Comparison of ENCODE assay signal across 8 cellular contexts in the genomic region with DNA sequence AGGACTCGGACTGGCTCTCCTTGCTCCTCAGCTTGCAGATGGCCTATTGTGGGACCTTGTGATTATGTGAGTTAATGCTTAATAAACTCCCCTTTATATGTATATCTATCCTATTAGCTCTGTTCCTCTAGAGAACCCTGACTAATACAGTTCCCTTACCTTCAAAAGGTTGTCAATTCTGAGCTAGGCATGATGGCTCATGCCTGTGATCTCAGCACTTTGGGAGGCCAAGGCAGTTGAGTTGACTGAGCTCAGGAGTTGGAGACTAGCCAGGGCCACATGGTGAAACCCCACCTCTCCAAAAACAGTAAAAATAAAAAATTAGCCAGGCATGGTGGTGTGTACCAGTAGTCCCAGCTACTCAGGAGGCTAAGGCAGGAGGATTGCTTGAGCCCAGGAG.
DNase-seq lines count a peak whose midpoint lies in the region; ATAC-seq and TF ChIP-seq lines count a peak whose summit lies in the region.
"Not testable (repeated sequence)": the region's sequence is repeated elsewhere in the genome, so short reads cannot be mapped to it uniquely, and the experiment has no call there.

No MANE protein-coding gene starts in this region.

- not testable (repeated sequence) for H3K27ac ChIP-seq in IMR-90 (ENCODE audit: insufficient read depth, low read length); epithelial cell of prostate

- 0 out of 2 replicates have a peak overlapping the region, but pooled peaks have one; percentile 25 for H2AK5ac ChIP-seq in IMR-90 (ENCODE audit: low read depth, low read length)

- H3K9me3 ChIP-seq in IMR-90 (ENCODE audit: control insufficient read depth, insufficient read depth, low read length) = not testable (repeated sequence)

- H3K4me1 Mint-ChIP-seq in natural killer cell = peaks cover 42 to 45% of the 10 kb centered on the region in 2 donors
- peaks cover 35% of the 10 kb centered on the region for H3K4me1 Mint-ChIP-seq in stimulated activated naive CD8-positive, alpha-beta T cell treated with anti-CD3 and anti-CD28 coated beads, Interleukin-15, amount 100 ng/mL, for 72 hours

- H4K5ac ChIP-seq in IMR-90 (ENCODE audit: low read depth, low read length) = not testable (repeated sequence)

- not testable (repeated sequence) for H3K4ac ChIP-seq in IMR-90 (ENCODE audit: low read depth, low read length)

- no CpG with 5 or more reads among the region's 1 CpG for WGBS in IMR-90 (ENCODE audit: extremely low coverage in 2 of 2, insufficient read length in 1 of 2), 2 experiments

- H3K4me3 Mint-ChIP-seq in natural killer cell = peak overlapping the region; percentile 80
- not testable (repeated sequence) for H3K4me3 Mint-ChIP-seq in stimulated activated naive CD8-positive, alpha-beta T cell treated with anti-CD3 and anti-CD28 coated beads, Interleukin-15, amount 100 ng/mL, for 72 hours

- not testable (repeated sequence) for H3K23ac ChIP-seq in IMR-90 (ENCODE audit: low read depth, low read length)

- not testable (repeated sequence) for H3K4me1 ChIP-seq in IMR-90 (ENCODE audit: control insufficient read depth, insufficient read depth, low read length)

- not testable (repeated sequence) for H2AK9ac ChIP-seq in IMR-90 (replicated peaks; ENCODE audit: low read depth, low read length, poor library complexity)

- not testable (repeated sequence) for H4K20me1 ChIP-seq in IMR-90 (ENCODE audit: insufficient read depth, low read length)

- H3K36me3 ChIP-seq in IMR-90 (ENCODE audit: control insufficient read depth, insufficient read depth, low read length) = not testable (repeated sequence)

- not testable (repeated sequence) for H3K9me1 ChIP-seq in IMR-90 (ENCODE audit: insufficient read depth, low read length)

- H3K4me3 ChIP-seq in IMR-90 (ENCODE audit: insufficient read depth, low read depth, low read length) = not testable (repeated sequence)

- BruUV-seq in IMR-90 (replicated peaks; lab: Mats Ljungman, UMichigan) = not testable (repeated sequence)

- not testable (repeated sequence) for H3K9ac ChIP-seq in IMR-90 (ENCODE audit: low read depth, low read length)

- not testable (repeated sequence) for TF ChIP-seq CTCF in IMR-90 (conservative IDR thresholded peaks at IDR 0.05; ENCODE audit: low read depth, low read length); natural killer cell (IDR thresholded peaks at IDR 0.05)

- not testable (repeated sequence) for H3K4me2 ChIP-seq in IMR-90 (ENCODE audit: low read depth, low read length)

- ATAC-seq in GM18511 (IDR thresholded peaks at IDR 0.05; ENCODE audit: unreplicated experiment) (peak; percentile 34), HG02588 (IDR thresholded peaks at IDR 0.05; ENCODE audit: unreplicated experiment) (peak; percentile 46)
- not testable (repeated sequence) for ATAC-seq in IMR-90 (ENCODE audit: low read depth); natural killer cell
- ATAC-seq in activated naive CD4-positive, alpha-beta T cell treated with anti-CD3 and anti-CD28 coated beads, Interleukin-2, amount 50 U/mL, for 72 hours = peak; percentile 29 to 81
- peak; percentile 57 for ATAC-seq in stimulated activated naive CD8-positive, alpha-beta T cell treated with anti-CD3 and anti-CD28 coated beads, Interleukin-15, amount 100 ng/mL, for 72 hours

- not testable (repeated sequence) for TF ChIP-seq RAD21 in IMR-90 (IDR thresholded peaks at IDR 0.05; ENCODE audit: low read length)

- not testable (repeated sequence) for DNase-seq in IMR-90; activated naive CD4-positive, alpha-beta T cell treated with anti-CD3 and anti-CD28 coated beads, Interleukin-2, amount 50 U/mL, for 72 hours (ENCODE audit: low spot score in 2 of 2); natural killer cell; stimulated activated naive CD8-positive, alpha-beta T cell treated with anti-CD3 and anti-CD28 coated beads, Interleukin-15, amount 100 ng/mL, for 72 hours
- peak; percentile 16 for DNase-seq in activated CD4-positive, alpha-beta T cell treated with anti-CD3 and anti-CD28 coated beads for 48 hours
- peak; percentile 27 for DNase-seq in epithelial cell of prostate (ENCODE audit: low read depth, low spot score)

- CTCF ChIA-PET in IMR-90 (lab: Yijun Ruan, JAX) = not testable (repeated sequence)

- not testable (repeated sequence) for H3K56ac ChIP-seq in IMR-90 (ENCODE audit: extremely low read depth, insufficient read depth, low read length)

- not testable (repeated sequence) for H2BK15ac ChIP-seq in IMR-90 (ENCODE audit: low read depth, low read length)

- dilution Hi-C loops in IMR-90 (cut with HindIII; ENCODE audit: low sequenced_read_pairs, unreplicated experiment) = not testable (repeated sequence)

- H2BK20ac ChIP-seq in IMR-90 (ENCODE audit: low read depth, low read length) = not testable (repeated sequence)

- H3K79me1 ChIP-seq in IMR-90 (ENCODE audit: low read depth in 1 of 2, low read length in 2 of 2) = not testable (repeated sequence)

- H3K9me3 Mint-ChIP-seq in activated naive CD4-positive, alpha-beta T cell treated with anti-CD3 and anti-CD28 coated beads, Interleukin-2, amount 50 U/mL, for 72 hours; natural killer cell; stimulated activated naive CD8-positive, alpha-beta T cell treated with anti-CD3 and anti-CD28 coated beads, Interleukin-15, amount 100 ng/mL, for 72 hours: not testable (repeated sequence)

- POLR2A ChIA-PET in IMR-90 (lab: Charles Lee; ENCODE audit: unreplicated experiment) = not testable (repeated sequence)

- H3K14ac ChIP-seq in IMR-90 (replicated peaks; ENCODE audit: low read depth, low read length) = not testable (repeated sequence)

- in situ Hi-C loops in IMR-90 (cut with MboI; ENCODE audit: low sequenced_read_pairs) = not testable (repeated sequence)

- not testable (repeated sequence) for H2AFZ ChIP-seq in IMR-90 (replicated peaks; ENCODE audit: low read length, poor library complexity)

- not testable (repeated sequence) for H2BK120ac ChIP-seq in IMR-90 (ENCODE audit: low read depth, low read length)

- not testable (repeated sequence) for H2BK5ac ChIP-seq in IMR-90 (ENCODE audit: low read depth, low read length, poor library complexity, severe bottlenecking)

- not testable (repeated sequence) for H3K27me3 Mint-ChIP-seq in natural killer cell (ENCODE audit: low read depth in 2 of 2)
- peaks cover 11% of the 10 kb centered on the region for H3K27me3 Mint-ChIP-seq in stimulated activated naive CD8-positive, alpha-beta T cell treated with anti-CD3 and anti-CD28 coated beads, Interleukin-15, amount 100 ng/mL, for 72 hours

- not testable (repeated sequence) for H3K36me3 Mint-ChIP-seq in activated naive CD4-positive, alpha-beta T cell treated with anti-CD3 and anti-CD28 coated beads, Interleukin-2, amount 50 U/mL, for 72 hours; natural killer cell

- not testable (repeated sequence) for H3K27ac Mint-ChIP-seq in activated naive CD4-positive, alpha-beta T cell treated with anti-CD3 and anti-CD28 coated beads, Interleukin-2, amount 50 U/mL, for 72 hours; natural killer cell; stimulated activated naive CD8-positive, alpha-beta T cell treated with anti-CD3 and anti-CD28 coated beads, Interleukin-15, amount 100 ng/mL, for 72 hours

- TF ChIP-seq POLR2A in IMR-90 (IDR thresholded peaks at IDR 0.05; ENCODE audit: low read depth, low read length) = not testable (repeated sequence)

- H3K18ac ChIP-seq in IMR-90 (ENCODE audit: low read depth, low read length) = not testable (repeated sequence)

- not testable (repeated sequence) for H3K27me3 ChIP-seq in IMR-90 (ENCODE audit: control insufficient read depth, insufficient read depth, low read length)

- H4K8ac ChIP-seq in IMR-90 (ENCODE audit: low read depth in 2 of 2, low read length in 2 of 2) = not testable (repeated sequence)

- H4K91ac ChIP-seq in IMR-90 (ENCODE audit: insufficient read depth, low read depth, low read length) = not testable (repeated sequence)

- intact Hi-C loops in IMR-90 (cut with micrococcal nuclease); natural killer cell (cut with micrococcal nuclease): not testable (repeated sequence)
